14 cellular contexts compared by ENCODE assay signal in the genomic region with DNA sequence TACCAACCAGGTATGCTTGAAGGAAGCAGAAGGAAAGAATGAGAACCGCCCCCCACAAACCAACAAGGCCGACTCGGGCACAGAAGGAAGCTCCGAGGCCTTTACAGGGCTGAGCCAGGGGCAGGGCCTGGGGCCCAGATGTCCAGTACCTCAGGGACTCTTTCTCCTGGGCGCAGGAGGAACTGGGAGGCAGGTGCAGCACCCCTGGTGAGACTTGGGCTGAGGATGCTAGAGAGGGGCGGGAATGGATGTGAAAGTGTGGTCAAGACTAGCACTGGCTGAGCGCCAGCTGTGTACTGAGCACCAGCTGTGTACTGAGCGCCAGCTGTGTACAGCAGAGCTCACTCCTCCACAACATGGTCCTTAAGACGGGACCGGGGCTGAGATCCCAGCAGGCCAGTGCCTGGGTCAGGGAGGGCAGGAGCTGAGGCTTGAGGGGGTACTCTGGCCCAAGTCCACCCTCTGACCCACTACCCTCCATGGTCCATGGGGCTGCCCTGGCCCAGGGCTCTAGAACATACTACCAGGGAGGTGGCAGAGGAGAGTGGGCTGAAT.
DNase-seq lines count a peak whose midpoint lies in the region; ATAC-seq and TF ChIP-seq lines count a peak whose summit lies in the region.
"Had no signal": no experiment of that assay in that cellular context is flagged by ENCODE, and none has a peak within 500 bp of the region (broad histone marks: within the 10 kb centered on the region; RNA-seq: fewer than 3 reads in every experiment).

No MANE protein-coding gene starts in this region.

- H4K20me1 ChIP-seq in osteoblast (ENCODE audit: insufficient read depth, low read length): no peaks in the 10 kb centered on the region

- H3K27me3 Mint-ChIP-seq in CD14-positive monocyte (ENCODE audit: low read depth in 3 of 3) (peaks cover 0 to 2% (median 0%) of the 10 kb centered on the region in 3 donors), chondrocyte (ENCODE audit: low read depth) (peaks cover 6% of the 10 kb centered on the region)
- H3K27me3 Mint-ChIP-seq: CD4-positive, alpha-beta T cell; IgD-negative memory B cell had no signal

- H3K4me2 ChIP-seq in osteoblast (ENCODE audit: insufficient read depth, low read length): no peak overlapping the region
- H3K4me2 ChIP-seq: GM23338 had no signal

- ATAC-seq in mucosa of descending colon (no peak), GM19455 (IDR thresholded peaks at IDR 0.05; ENCODE audit: unreplicated experiment) (no peak)
- ATAC-seq: GM23338 had no signal

- H3K36me3 ChIP-seq in mucosa of descending colon (ENCODE audit: low read depth): no peaks in the 10 kb centered on the region
- no peaks in the 10 kb centered on the region for H3K36me3 ChIP-seq in osteoblast (ENCODE audit: insufficient read depth, low read length)
- H3K36me3 ChIP-seq: BE2C had no signal

- H3K4me1 ChIP-seq in mucosa of descending colon (ENCODE audit: low read depth) (no peaks in the 10 kb centered on the region), osteoblast (ENCODE audit: insufficient read depth, low read length) (no peaks in the 10 kb centered on the region)
- H3K4me1 ChIP-seq: BE2C, Caco-2 had no signal

- no peaks in the 10 kb centered on the region for H3K79me2 ChIP-seq in osteoblast (ENCODE audit: insufficient read depth, low read length)

- H2AFZ ChIP-seq in osteoblast (ENCODE audit: low read length): no peak overlapping the region
- H2AFZ ChIP-seq: GM23338 had no signal

- no peak overlapping the region for H3K4me3 ChIP-seq in mucosa of descending colon
- no peak overlapping the region for H3K4me3 ChIP-seq in osteoblast (ENCODE audit: insufficient read depth, low read length)
- H3K4me3 ChIP-seq: GM23338 had no signal

- H3K4me3 Mint-ChIP-seq in CD14-positive monocyte (no peak overlapping the region), chondrocyte (ENCODE audit: unreplicated experiment) (no peak overlapping the region)
- H3K4me3 Mint-ChIP-seq: CD4-positive, alpha-beta T cell; GM23338; IgD-negative memory B cell had no signal

- no peak for TF ChIP-seq CTCF in CD14-positive monocyte (IDR thresholded peaks at IDR 0.05)
- no peak for TF ChIP-seq CTCF in chondrocyte (IDR thresholded peaks at IDR 0.05)
- TF ChIP-seq CTCF in mucosa of descending colon (IDR thresholded peaks at IDR 0.05): no peak
- TF ChIP-seq CTCF in osteoblast (IDR thresholded peaks at IDR 0.05; ENCODE audit: extremely low read depth, low read depth, low read length): no peak

- peak; percentile 36 for DNase-seq in CD14-positive monocyte (ENCODE audit: low spot score)
- DNase-seq in chondrocyte (ENCODE audit: low spot score): peak; percentile 75
- peak in 2 of 3 donors; percentile 4 to 29 for DNase-seq in mucosa of descending colon
- DNase-seq in osteoblast (ENCODE audit: insufficient read length, low spot score, missing footprints): peak; percentile 58
- no peak for DNase-seq in NCI-H526 (lab: John Stamatoyannopoulos, UW)
- no peak for DNase-seq in dermis blood vessel endothelial cell
- DNase-seq: BE2C; C1 segment of cervical spinal cord; Caco-2; CD4-positive, alpha-beta T cell; HCEC 1CT had no signal

- no peak overlapping the region for H3K27ac ChIP-seq in osteoblast (ENCODE audit: low read depth, low read length)

- H3K9me3 ChIP-seq in mucosa of descending colon (no peaks in the 10 kb centered on the region), osteoblast (ENCODE audit: low read depth, low read length) (no peaks in the 10 kb centered on the region)
- H3K9me3 ChIP-seq: BE2C, Caco-2 had no signal

- H3K36me3 Mint-ChIP-seq in CD14-positive monocyte: no peaks in the 10 kb centered on the region
- no peaks in the 10 kb centered on the region for H3K36me3 Mint-ChIP-seq in chondrocyte (ENCODE audit: low read depth)
- H3K36me3 Mint-ChIP-seq: IgD-negative memory B cell had no signal

- H3K27ac Mint-ChIP-seq in CD14-positive monocyte (no peak overlapping the region), chondrocyte (ENCODE audit: unreplicated experiment) (no peak overlapping the region)
- H3K27ac Mint-ChIP-seq: CD4-positive, alpha-beta T cell; GM23338 had no signal

- H3K4me1 Mint-ChIP-seq in CD14-positive monocyte: no peaks in the 10 kb centered on the region
- peaks cover 3% of the 10 kb centered on the region for H3K4me1 Mint-ChIP-seq in chondrocyte (ENCODE audit: low read depth)
- H3K4me1 Mint-ChIP-seq: GM23338, IgD-negative memory B cell had no signal

- intact Hi-C loops in CD14-positive monocyte (cut with micrococcal nuclease): no loop called here
- intact Hi-C loops in mucosa of descending colon (cut with DNase I, micrococcal nuclease): no loop called here

- H3K27me3 ChIP-seq in osteoblast (ENCODE audit: insufficient read depth, low read length): no peaks in the 10 kb centered on the region
- H3K27me3 ChIP-seq: BE2C had no signal

- H3K9me3 Mint-ChIP-seq in CD14-positive monocyte (peaks cover 0 to 65% (median 50%) of the 10 kb centered on the region in 7 donors), chondrocyte (ENCODE audit: low read depth) (no peaks in the 10 kb centered on the region)
- H3K9me3 Mint-ChIP-seq: CD4-positive, alpha-beta T cell; GM23338 had no signal

Comparison
In these comparisons a context has a peak if more than half of its experiments do, and no peak if none do; other contexts are left out.
1. DNase-seq: peak in CD14-positive monocyte (single experiment), chondrocyte (single experiment), mucosa of descending colon (2 of 3) and osteoblast (single experiment); none in NCI-H526 (0 of 2) and dermis blood vessel endothelial cell (single experiment).